Comparison of ENCODE assay signal across 17 cellular contexts in genomic region chr15:39215006-39215405, GRCh38.
DNase-seq lines count a peak whose midpoint lies in the region; ATAC-seq and TF ChIP-seq lines count a peak whose summit lies in the region.
"Had no signal": no experiment of that assay in that cellular context is flagged by ENCODE, and none has a peak within 500 bp of the region (broad histone marks: within the 10 kb centered on the region; RNA-seq: fewer than 3 reads in every experiment).

No MANE protein-coding gene starts in this region.

- H3K27me3 Mint-ChIP-seq in GM23338 (ENCODE audit: insufficient read depth, low read depth, poor library complexity) (no peaks in the 10 kb centered on the region), WTC11 (ENCODE audit: low read depth) (no peaks in the 10 kb centered on the region)
- H3K27me3 Mint-ChIP-seq in activated CD4-positive, alpha-beta memory T cell treated with anti-CD3 and anti-CD28 coated beads for 36 hours: peaks cover 18% of the 10 kb centered on the region

- H3F3A ChIP-seq in GM23338 (replicated peaks; ENCODE audit: low read depth) (no peaks in the 10 kb centered on the region), smooth muscle cell (ENCODE audit: low read depth) (no peaks in the 10 kb centered on the region)

- H4K20me1 ChIP-seq in GM23338 (replicated peaks; ENCODE audit: insufficient read depth): no peaks in the 10 kb centered on the region
- no peaks in the 10 kb centered on the region for H4K20me1 ChIP-seq in smooth muscle cell (ENCODE audit: low read depth)
- H4K20me1 ChIP-seq: BLaER1 had no signal

- ATAC-seq in GM23338: no peak
- ATAC-seq in WTC11: no peak
- no peak for ATAC-seq in foreskin keratinocyte
- ATAC-seq in HG03460 (IDR thresholded peaks at IDR 0.05; ENCODE audit: unreplicated experiment): no peak
- ATAC-seq: A549; CD8-positive, alpha-beta T cell; K562; PC-3 had no signal

- H3K9ac ChIP-seq in smooth muscle cell (ENCODE audit: low read depth): no peak overlapping the region
- H3K9ac ChIP-seq: BLaER1 had no signal

- TF ChIP-seq CTCF in GM23338 (conservative IDR thresholded peaks at IDR 0.05; ENCODE audit: low read depth in 2 of 2): no peak
- no peak for TF ChIP-seq CTCF in WTC11 (IDR thresholded peaks at IDR 0.05)
- TF ChIP-seq CTCF in foreskin keratinocyte (conservative IDR thresholded peaks at IDR 0.05): no peak
- TF ChIP-seq CTCF in smooth muscle cell (IDR thresholded peaks at IDR 0.05; ENCODE audit: borderline replicate concordance, insufficient read depth, poor library complexity, severe bottlenecking): no peak

- H3K9me3 Mint-ChIP-seq in GM23338 (peaks cover 17% of the 10 kb centered on the region), WTC11 (peaks cover 16% of the 10 kb centered on the region)
- H3K9me3 Mint-ChIP-seq in activated CD4-positive, alpha-beta memory T cell treated with anti-CD3 and anti-CD28 coated beads for 36 hours: no peaks in the 10 kb centered on the region

- H2AFZ ChIP-seq in GM23338 (no peak overlapping the region), smooth muscle cell (ENCODE audit: low read depth) (no peak overlapping the region)

- H3K4me1 Mint-ChIP-seq in GM23338: peaks cover 21% of the 10 kb centered on the region
- peaks cover 29% of the 10 kb centered on the region for H3K4me1 Mint-ChIP-seq in WTC11
- no peaks in the 10 kb centered on the region for H3K4me1 Mint-ChIP-seq in activated CD4-positive, alpha-beta memory T cell treated with anti-CD3 and anti-CD28 coated beads for 36 hours (ENCODE audit: low read depth)

- CTCF ChIA-PET in WTC11 (lab: Charles Lee): no interaction called here
- CTCF ChIA-PET in activated CD4-positive, alpha-beta memory T cell treated with anti-CD3 and anti-CD28 coated beads for 36 hours (lab: Charles Lee): interaction anchor here (0.7 kb wide), 1 partner anchor 79 kb away, joined by 3 read pairs; no protein-coding TSS in a partner anchor

- H3K79me2 ChIP-seq in GM23338 (replicated peaks; ENCODE audit: insufficient read depth) (no peaks in the 10 kb centered on the region), smooth muscle cell (ENCODE audit: low read depth) (no peaks in the 10 kb centered on the region)

- H3K4me3 ChIP-seq in GM23338 (no peak overlapping the region), smooth muscle cell (no peak overlapping the region)
- H3K4me3 ChIP-seq: A549, BLaER1, K562 had no signal

- H3K36me3 Mint-ChIP-seq in GM23338 (ENCODE audit: low read depth): peaks cover 18% of the 10 kb centered on the region; the same call in 2 of the 3 replicates
- H3K36me3 Mint-ChIP-seq in WTC11: peaks cover 4% of the 10 kb centered on the region
- H3K36me3 Mint-ChIP-seq in activated CD4-positive, alpha-beta memory T cell treated with anti-CD3 and anti-CD28 coated beads for 36 hours: no peaks in the 10 kb centered on the region
- H3K36me3 Mint-ChIP-seq: CD8-positive, alpha-beta T cell had no signal

- DNase-seq in GM23338 (ENCODE audit: low spot score) (no peak), WTC11 (ENCODE audit: low spot score) (no peak), foreskin keratinocyte (no peak), smooth muscle cell (lab: John Stamatoyannopoulos, UW; ENCODE audit: unreplicated experiment) (no peak), NCI-H446 (lab: John Stamatoyannopoulos, UW) (no peak)
- DNase-seq in activated CD4-positive, alpha-beta memory T cell treated with anti-CD3 and anti-CD28 coated beads for 36 hours: no peak
- DNase-seq: CD8-positive, alpha-beta T cell; NCI-H1105; NCI-H1694 treated with DMSO at 0.1 percent for 48 hours; NCI-H226; NCI-H524 treated with DMSO at 0.1 percent for 48 hours; PC-3; RPMI8226 had no signal

- H3K27ac ChIP-seq in GM23338 (ENCODE audit: low read depth) (peak overlapping the region; percentile 95; the same call in 1 of the 2 replicates), foreskin keratinocyte (peak overlapping the region; percentile 37), smooth muscle cell (ENCODE audit: low read depth) (peak overlapping the region; percentile 77)
- H3K27ac ChIP-seq: A549, BLaER1 had no signal

- H3K27ac Mint-ChIP-seq in GM23338 (peak overlapping the region; percentile 47), WTC11 (peak overlapping the region; percentile 79; the same call in 1 of the 2 replicates)
- H3K27ac Mint-ChIP-seq in activated CD4-positive, alpha-beta memory T cell treated with anti-CD3 and anti-CD28 coated beads for 36 hours: no peak overlapping the region
- H3K27ac Mint-ChIP-seq: CD8-positive, alpha-beta T cell had no signal

- H3K4me3 Mint-ChIP-seq in GM23338 (no peak overlapping the region), WTC11 (no peak overlapping the region)
- no peak overlapping the region for H3K4me3 Mint-ChIP-seq in activated CD4-positive, alpha-beta memory T cell treated with anti-CD3 and anti-CD28 coated beads for 36 hours
- H3K4me3 Mint-ChIP-seq: CD8-positive, alpha-beta T cell had no signal

- POLR2A ChIA-PET in WTC11 (lab: Charles Lee): interaction anchor here (1.2 kb wide), 1 partner anchor 365 kb away, joined by 3 read pairs; no protein-coding TSS in a partner anchor
- POLR2A ChIA-PET in activated CD4-positive, alpha-beta memory T cell treated with anti-CD3 and anti-CD28 coated beads for 36 hours (lab: Charles Lee): no interaction called here

- no peaks in the 10 kb centered on the region for H3K9me3 ChIP-seq in smooth muscle cell (replicated peaks; ENCODE audit: low read depth)
- H3K9me3 ChIP-seq: BLaER1 had no signal

- H3K27me3 ChIP-seq in GM23338 (ENCODE audit: insufficient read depth) (no peaks in the 10 kb centered on the region), foreskin keratinocyte (no peaks in the 10 kb centered on the region), smooth muscle cell (ENCODE audit: low read depth) (no peaks in the 10 kb centered on the region)
- H3K27me3 ChIP-seq: BLaER1 had no signal

- H3K4me2 ChIP-seq in GM23338 (no peak overlapping the region), smooth muscle cell (no peak overlapping the region)
- H3K4me2 ChIP-seq: A549, BLaER1 had no signal

- intact Hi-C loops in activated CD4-positive, alpha-beta memory T cell treated with anti-CD3 and anti-CD28 coated beads for 36 hours (cut with micrococcal nuclease): no loop called here

- H3K9me2 ChIP-seq in GM23338 (ENCODE audit: insufficient read depth): peaks cover 4% of the 10 kb centered on the region

- H3K36me3 ChIP-seq in GM23338 (ENCODE audit: insufficient read depth) (no peaks in the 10 kb centered on the region), smooth muscle cell (ENCODE audit: low read depth) (no peaks in the 10 kb centered on the region)
- H3K36me3 ChIP-seq: BLaER1 had no signal

- 77% methylated on average over 5 of the region's 5 CpGs for WGBS in smooth muscle cell (ENCODE audit: low lambda C conversion rate)

- H3K4me1 ChIP-seq in GM23338 (ENCODE audit: insufficient read depth) (peaks cover 9% of the 10 kb centered on the region; the same call in 1 of the 2 replicates), foreskin keratinocyte (peaks cover 13% of the 10 kb centered on the region), smooth muscle cell (ENCODE audit: low read depth) (peaks cover 8% of the 10 kb centered on the region)
- H3K4me1 ChIP-seq: A549, BLaER1 had no signal

TF ChIP-seq in GM23338, 12 proteins besides CTCF, POLR2A, EP300 and RAD21 (continues in another document):
- TF ChIP-seq EZH2phosphoT487 (IDR thresholded peaks at IDR 0.05; ENCODE audit: unreplicated experiment): no peak
- no peak for TF ChIP-seq POLR2AphosphoS5 (IDR thresholded peaks at IDR 0.05; ENCODE audit: low read depth)
- no peak for TF ChIP-seq NANOG (IDR thresholded peaks at IDR 0.05; ENCODE audit: borderline replicate concordance)
- TF ChIP-seq EZH2 (IDR thresholded peaks at IDR 0.05; ENCODE audit: low read depth, unreplicated experiment): no peak
- TF ChIP-seq CREB1 (CRISPR knock-in tag; IDR thresholded peaks at IDR 0.05; ENCODE audit: low read depth): no peak

TF ChIP-seq in WTC11, 78 proteins besides CTCF, POLR2A, EP300 and RAD21:
- TF ChIP-seq ZNF396 (CRISPR knock-in tag; IDR thresholded peaks at IDR 0.05; ENCODE audit: borderline replicate concordance) (no peak), NR2C2 (CRISPR knock-in tag; IDR thresholded peaks at IDR 0.05) (no peak), FOXK1 (CRISPR knock-in tag; IDR thresholded peaks at IDR 0.05) (no peak), ZNF219 (CRISPR knock-in tag; IDR thresholded peaks at IDR 0.05; ENCODE audit: borderline replicate concordance) (no peak), FOXP4 (CRISPR knock-in tag; IDR thresholded peaks at IDR 0.05) (no peak), MXD4 (CRISPR knock-in tag; IDR thresholded peaks at IDR 0.05; ENCODE audit: borderline replicate concordance) (no peak)

Comparison
In these comparisons a context has a peak if more than half of its experiments do, and no peak if none do; other contexts are left out.
1. H3K27ac ChIP-seq: peak in every context shown above with its lines; median percentile 95 in GM23338; 77 in smooth muscle cell; 37 in foreskin keratinocyte.